Comparison of ENCODE assay signal across 8 cellular contexts in the genomic region with DNA sequence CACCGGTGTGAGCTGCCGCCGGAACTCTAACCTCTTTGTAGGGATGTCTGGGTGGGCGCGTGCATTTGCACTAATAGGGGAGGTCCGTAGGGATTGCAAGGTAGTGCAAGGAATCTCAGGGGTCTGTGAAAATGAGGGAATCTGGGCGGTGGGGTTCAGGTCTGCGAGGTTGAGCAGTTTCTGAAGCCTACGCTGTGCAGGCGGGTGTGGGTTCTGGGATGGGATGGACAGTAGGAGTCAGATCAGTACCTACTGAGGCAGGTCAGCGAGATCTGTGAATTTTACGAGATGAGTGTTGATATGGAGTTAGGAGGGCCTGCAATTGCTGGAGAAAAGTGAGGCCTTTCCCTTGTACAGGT. TPM values are rescaled to one million over a fixed set of nuclear protein-coding genes. Genes with fewer than 3 reads are reported as not detected.
A peak's percentile ranks its signal among the peaks of the same experiment; 100 is the strongest.
DNase-seq lines count a peak whose midpoint lies in the region; ATAC-seq and TF ChIP-seq lines count a peak whose summit lies in the region.

No MANE protein-coding gene starts in this region.

- intact Hi-C loops in sciatic nerve (cut with DNase I): loop anchor here (5.0 kb wide), 2 partner anchors 146 to 361 kb away; no protein-coding TSS in a partner anchor

- peak overlapping the region; percentile 85 for H3K4me3 ChIP-seq in SK-N-MC
- H3K4me3 ChIP-seq in foreskin fibroblast (ENCODE audit: low read depth in 1 of 2, low read length in 2 of 2): peak overlapping the region; percentile 93

- DNase-seq in SK-N-MC (ENCODE audit: low read depth, low spot score): no peak
- DNase-seq in foreskin fibroblast: no peak
- no peak for DNase-seq in sciatic nerve (ENCODE audit: low spot score)
- no peak for DNase-seq in activated effector memory CD4-positive, alpha-beta T cell treated with anti-CD3 and anti-CD28 coated beads, Interleukin-2, amount 50 U/mL, for 16 hours
- DNase-seq in stimulated activated CD8-positive, alpha-beta memory T cell treated with anti-CD3 and anti-CD28 coated beads, Interleukin-4, amount 100 ng/mL, for 48 hours: no peak
- no peak for DNase-seq in NCI-H69 (lab: John Stamatoyannopoulos, UW)
- DNase-seq in glomerular visceral epithelial cell (ENCODE audit: extremely low spot score): no peak

- no peak overlapping the region for H3K9ac ChIP-seq in SK-N-MC (ENCODE audit: insufficient read length)

- ATAC-seq in GM19324 (IDR thresholded peaks at IDR 0.05; ENCODE audit: low FRiP score, unreplicated experiment) (peak; percentile 7), sciatic nerve (peak; percentile 6)

- H3K27ac ChIP-seq in SK-N-MC: peak overlapping the region; percentile 50; the same call in 1 of the 2 replicates

- no peak for TF ChIP-seq CTCF in foreskin fibroblast (IDR thresholded peaks at IDR 0.05; ENCODE audit: low read depth, low read length)

- no peaks in the 10 kb centered on the region for H3K9me3 ChIP-seq in SK-N-MC (ENCODE audit: low read depth, low read length)

- H3K36me3 ChIP-seq in SK-N-MC (ENCODE audit: insufficient read depth, low read length): no peaks in the 10 kb centered on the region

RNA-seq across cellular contexts. Expression of a gene that starts 0.9 kb away (rescaled TPM):
- 15.9 TPM for total RNA-seq in sciatic nerve

RNA-seq across cellular contexts. Expression of a gene that starts 13.6 kb away (rescaled TPM):
- total RNA-seq in sciatic nerve: 48.5 TPM

RNA-seq across cellular contexts. Expression of a gene that starts 20.1 kb away (rescaled TPM):
- 25.0 TPM for total RNA-seq in sciatic nerve

RNA-seq across cellular contexts. Expression of a gene that starts 36.8 kb away (rescaled TPM):
- 17.5 TPM for total RNA-seq in sciatic nerve

RNA-seq across cellular contexts. Expression of a gene that starts 44.1 kb away (rescaled TPM):
- total RNA-seq in sciatic nerve: 166 TPM
